30 cellular contexts compared by ENCODE assay signal in genomic region chr1:76054357-76054756, GRCh38.
"Had no signal": no experiment of that assay in that cellular context is flagged by ENCODE, and none has a peak within 500 bp of the region (broad histone marks: within the 10 kb centered on the region; RNA-seq: fewer than 3 reads in every experiment).

No MANE protein-coding gene starts in this region.

- ATAC-seq: activated CD4-positive, CD25-positive, alpha-beta regulatory T cell treated with anti-CD3 and anti-CD28 coated beads, Interleukin-2, amount 50 U/mL, for 24 hours; activated CD8-positive, alpha-beta T cell treated with anti-CD3 and anti-CD28 coated beads for 36 hours; activated T-cell treated with anti-CD3 and anti-CD28 coated beads, Interleukin-2, amount 50 U/mL, for 4 hours; activated T-helper 17 cell treated with anti-CD3 and anti-CD28 coated beads, Interleukin-2, amount 50 U/mL, for 72 hours; esophagus mucosa; T-helper 17 cell had no signal

- H3K36me3 ChIP-seq: brain microvascular endothelial cell, WERI-Rb-1 had no signal

- H3K4me3 ChIP-seq: coronary artery, dorsolateral prefrontal cortex had no signal

- H3K4me3 Mint-ChIP-seq: activated B cell treated with CpG ODN at 0.5 μM for 24 hours; activated CD8-positive, alpha-beta T cell treated with anti-CD3 and anti-CD28 coated beads for 36 hours; activated naive CD8-positive, alpha-beta T cell; activated T-cell treated with anti-CD3 and anti-CD28 coated beads, Interleukin-2, amount 50 U/mL, for 4 hours; activated T-helper 17 cell treated with anti-CD3 and anti-CD28 coated beads, Interleukin-2, amount 50 U/mL, for 72 hours; central memory CD8-positive, alpha-beta T cell; dendritic cell treated with granulocyte-macrophage colony-stimulating factor and Interleukin-4, amounts not matched to agents 40 ng/mL and 50 ng/mL, for 4 days; endodermal cell; T-helper 17 cell; T-helper 2 cell treated with Interferon-gamma antibody and Interleukin-4, amounts not matched to agents 5 μg/mL and 100 μg/mL, for 36 hours had no signal

- H3K9me3 Mint-ChIP-seq: activated B cell treated with CpG ODN at 0.5 μM for 24 hours; activated CD8-positive, alpha-beta T cell treated with anti-CD3 and anti-CD28 coated beads for 36 hours; activated T-cell treated with anti-CD3 and anti-CD28 coated beads, Interleukin-2, amount 50 U/mL, for 4 hours; activated T-helper 17 cell treated with anti-CD3 and anti-CD28 coated beads, Interleukin-2, amount 50 U/mL, for 72 hours; central memory CD8-positive, alpha-beta T cell; dendritic cell treated with granulocyte-macrophage colony-stimulating factor and Interleukin-4, amounts not matched to agents 40 ng/mL and 50 ng/mL, for 4 days; endodermal cell had no signal

- H3K27me3 ChIP-seq: brain microvascular endothelial cell, dorsolateral prefrontal cortex had no signal

- H3K27ac ChIP-seq: brain microvascular endothelial cell, coronary artery, dorsolateral prefrontal cortex, WERI-Rb-1 had no signal

- DNase-seq: activated B cell treated with CpG ODN at 0.5 μM for 24 hours; activated CD4-positive, alpha-beta T cell treated with anti-CD3 and anti-CD28 coated beads for 48 hours; activated CD4-positive, alpha-beta T cell treated with anti-CD3 and anti-CD28 coated beads, Interleukin-2, amount 50 U/mL, for 1 hour; activated CD4-positive, alpha-beta T cell treated with anti-CD3 and anti-CD28 coated beads, Interleukin-2, amount 50 U/mL, for 48 hours; activated CD8-positive, alpha-beta memory T cell treated with anti-CD3 and anti-CD28 coated beads for 24 hours; activated CD8-positive, alpha-beta T cell treated with anti-CD3 and anti-CD28 coated beads for 36 hours; activated effector memory CD4-positive, alpha-beta T cell treated with Interleukin-2 at 50 U/mL for 16 hours; activated gamma-delta T cell treated with Interleukin-2 at 50 U/mL for 16 hours; activated naive CD4-positive, alpha-beta T cell treated with anti-CD3 and anti-CD28 coated beads, Interleukin-2, amount 50 U/mL, for 16 hours; activated naive CD4-positive, alpha-beta T cell treated with Interleukin-2 at 50 U/mL for 16 hours; activated T-cell treated with anti-CD3 and anti-CD28 coated beads, Interleukin-2, amount 50 U/mL, for 4 hours; amniotic stem cell; anterior cingulate cortex; brain microvascular endothelial cell; dorsolateral prefrontal cortex; effector memory CD4-positive, alpha-beta T cell; endodermal cell; foreskin fibroblast; head of caudate nucleus; T-helper 17 cell; T1000; WERI-Rb-1 had no signal

- H3K4me1 Mint-ChIP-seq: activated B cell treated with CpG ODN at 0.5 μM for 24 hours; activated T-helper 17 cell treated with anti-CD3 and anti-CD28 coated beads, Interleukin-2, amount 50 U/mL, for 72 hours; central memory CD8-positive, alpha-beta T cell; T-helper 17 cell had no signal

- H3K27ac Mint-ChIP-seq: activated B cell treated with CpG ODN at 0.5 μM for 24 hours; activated CD8-positive, alpha-beta T cell treated with anti-CD3 and anti-CD28 coated beads for 36 hours; activated naive CD8-positive, alpha-beta T cell; activated T-helper 17 cell treated with anti-CD3 and anti-CD28 coated beads, Interleukin-2, amount 50 U/mL, for 72 hours; dendritic cell treated with granulocyte-macrophage colony-stimulating factor and Interleukin-4, amounts not matched to agents 40 ng/mL and 50 ng/mL, for 4 days; endodermal cell; T-helper 17 cell; T-helper 2 cell treated with Interferon-gamma antibody and Interleukin-4, amounts not matched to agents 5 μg/mL and 100 μg/mL, for 36 hours had no signal
